In the genomic region with DNA sequence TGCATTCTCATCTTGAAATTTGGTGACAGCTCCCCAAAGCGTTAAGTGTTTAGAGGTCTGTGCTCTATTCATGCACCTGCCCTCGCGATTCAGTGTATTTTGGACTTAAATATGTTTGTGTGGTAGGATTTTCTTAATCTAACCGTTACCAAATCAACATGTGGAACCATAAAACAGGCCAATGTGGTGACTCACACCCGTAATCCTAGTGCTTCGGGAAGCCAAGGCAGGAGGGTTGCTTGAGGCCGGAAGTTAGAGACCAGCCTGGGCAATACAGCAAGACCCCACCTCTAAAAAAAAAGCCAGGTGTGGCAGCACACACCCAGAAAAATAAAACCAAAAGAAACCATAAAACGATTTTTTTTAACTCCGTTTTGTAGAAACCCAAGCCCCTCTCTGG, we compare ENCODE assay signal across 19 cellular contexts.
DNase-seq lines count a peak whose midpoint lies in the region; ATAC-seq and TF ChIP-seq lines count a peak whose summit lies in the region.
"Had no signal": no experiment of that assay in that cellular context is flagged by ENCODE, and none has a peak within 500 bp of the region (broad histone marks: within the 10 kb centered on the region; RNA-seq: fewer than 3 reads in every experiment).

No MANE protein-coding gene starts in this region.

- DNase-seq in EH (ENCODE audit: low read depth), result peak; percentile 16
- no peak for DNase-seq in RWPE1 (ENCODE audit: low spot score)
- DNase-seq in fibroblast of mammary gland (ENCODE audit: low read depth), result peak; percentile 40
- no peak for DNase-seq in HUDEP-2 (lab: John Stamatoyannopoulos, UW; ENCODE audit: unreplicated experiment in 76 of 76)
- no peak for DNase-seq in dedifferentiated amniotic fluid mesenchymal stem cell (ENCODE audit: extremely low spot score)
- DNase-seq: activated CD4-positive, CD25-positive, alpha-beta regulatory T cell treated with anti-CD3 and anti-CD28 coated beads, Interleukin-2, amount 50 U/mL, for 72 hours; activated CD8-positive, alpha-beta T cell treated with anti-CD3 and anti-CD28 coated beads, Interleukin-2, amount 10 ng/mL, durations not matched to agents 7 days and 5 days; endodermal cell; immature natural killer cell; Kasumi-1; NCI-H446; RPMI8226; stimulated activated CD4-positive, alpha-beta T cell treated with anti-CD3 and anti-CD28 coated beads, Interleukin-1b, Interleukin-23, amount 100 ng/mL, for 48 hours; stimulated activated naive B cell treated with anti-CD40 and anti-IgM and Interleukin-4, amounts not matched to agents 10 μg/mL and 1 μg/mL and 100 μg/mL, for 72 hours; T-helper 9 cell had no signal

- H3K27me3 ChIP-seq in rectal smooth muscle tissue (ENCODE audit: control insufficient read depth, insufficient read depth, low read length), result no peaks in the 10 kb centered on the region
- H3K27me3 ChIP-seq: tibial artery had no signal

- peaks cover 66% of the 10 kb centered on the region for H3K36me3 ChIP-seq in rectal smooth muscle tissue (ENCODE audit: control insufficient read depth, insufficient read depth, low read length)

- CTCF ChIA-PET in RWPE1 (lab: Yijun Ruan, JAX), result no interaction called here

- TF ChIP-seq CTCF in RWPE1 (conservative IDR thresholded peaks at IDR 0.05; ENCODE audit: low read depth), result no peak
- TF ChIP-seq CTCF in fibroblast of mammary gland (conservative IDR thresholded peaks at IDR 0.05; ENCODE audit: control insufficient read depth, insufficient read depth, low read depth, low read length), result no peak

- ATAC-seq in HG02610 (IDR thresholded peaks at IDR 0.05; ENCODE audit: unreplicated experiment), result no peak
- ATAC-seq: activated CD8-positive, alpha-beta T cell treated with anti-CD3 and anti-CD28 coated beads, Interleukin-2, amount 10 ng/mL, durations not matched to agents 7 days and 5 days; naive thymus-derived CD8-positive, alpha-beta T cell had no signal

- POLR2A ChIA-PET in RWPE1 (lab: Yijun Ruan, JAX; ENCODE audit: low non-redundant PET), result no interaction called here

- H3K4me1 ChIP-seq in rectal smooth muscle tissue (ENCODE audit: control insufficient read depth, insufficient read depth, low read length), result no peaks in the 10 kb centered on the region

- H3K27ac ChIP-seq in RWPE1 (peak overlapping the region; percentile 33), rectal smooth muscle tissue (ENCODE audit: low read depth, low read length) (peak overlapping the region; percentile 70)
- H3K27ac ChIP-seq: tibial artery had no signal

- H3K4me3 ChIP-seq in fibroblast of mammary gland (ENCODE audit: control insufficient read depth, low read depth, low read length) (no peak overlapping the region), rectal smooth muscle tissue (ENCODE audit: low read length) (no peak overlapping the region)
- H3K4me3 ChIP-seq: tibial artery had no signal

- H3K9ac ChIP-seq in rectal smooth muscle tissue (ENCODE audit: low read length), result no peak overlapping the region

Comparison
In these comparisons a context has a peak if more than half of its experiments do, and no peak if none do; other contexts are left out.
1. DNase-seq: peak in EH (single experiment) and fibroblast of mammary gland (single experiment); none in RWPE1 (single experiment), HUDEP-2 (0 of 76) and dedifferentiated amniotic fluid mesenchymal stem cell (single experiment).